In the genomic region with DNA sequence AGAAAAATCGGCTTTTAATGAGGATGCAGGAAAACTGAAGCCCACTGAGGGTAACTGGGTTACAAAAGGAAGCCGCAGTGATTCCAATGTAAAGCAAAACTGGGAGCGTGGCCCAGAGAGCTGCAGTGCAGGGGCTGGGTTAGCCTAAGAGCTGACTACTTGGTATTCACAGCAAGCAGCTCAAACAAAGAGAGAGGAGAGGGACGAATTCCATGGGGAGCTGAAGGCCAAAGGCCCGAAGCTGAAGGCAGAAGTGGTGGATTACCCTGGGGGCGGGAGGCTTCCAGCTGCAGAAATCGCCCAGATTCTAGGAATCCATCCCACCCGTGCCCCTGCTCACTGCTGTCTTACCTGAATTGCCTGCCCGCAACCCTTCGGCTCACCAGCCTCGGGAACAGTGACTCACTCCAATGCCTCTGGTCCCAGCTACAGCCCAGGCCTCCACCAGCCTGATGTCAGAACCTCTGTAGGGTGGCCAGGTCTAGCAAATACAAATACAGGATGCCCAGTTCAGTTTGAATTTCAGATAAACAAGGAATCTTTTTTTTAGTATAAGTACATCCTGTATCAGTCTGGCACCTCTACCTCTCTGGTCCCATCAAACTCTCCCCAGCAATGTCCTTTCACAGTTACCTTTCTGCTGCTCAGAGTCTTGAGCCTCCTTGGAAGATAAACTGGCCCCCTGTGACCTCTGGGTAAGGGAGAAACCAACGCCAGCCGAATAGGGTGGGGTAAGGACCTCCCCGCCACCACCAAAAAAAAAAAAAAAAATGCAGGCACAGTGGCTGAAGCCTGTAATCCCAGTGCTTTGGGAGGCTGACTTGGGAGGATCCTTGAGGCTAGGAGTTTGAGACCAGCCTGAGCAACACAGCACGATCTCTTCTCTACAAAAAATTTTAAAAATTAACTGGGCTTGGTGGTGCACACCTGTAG, we compare ENCODE assay signal across 1 cellular context.
TF ChIP-seq lines count a peak whose summit lies in the region.

No MANE protein-coding gene starts in this region.

TF ChIP-seq in SK-N-SH, 30 proteins besides CTCF, POLR2A, EP300 and RAD21:
- TF ChIP-seq MEF2A (IDR thresholded peaks at IDR 0.05; ENCODE audit: borderline replicate concordance, low read depth) (no peak), FOSL2 (IDR thresholded peaks at IDR 0.05; ENCODE audit: borderline replicate concordance, low read depth) (peak; percentile 25; the same call in 1 of the 2 replicates)
